8 cellular contexts compared by ENCODE assay signal in the genomic region with DNA sequence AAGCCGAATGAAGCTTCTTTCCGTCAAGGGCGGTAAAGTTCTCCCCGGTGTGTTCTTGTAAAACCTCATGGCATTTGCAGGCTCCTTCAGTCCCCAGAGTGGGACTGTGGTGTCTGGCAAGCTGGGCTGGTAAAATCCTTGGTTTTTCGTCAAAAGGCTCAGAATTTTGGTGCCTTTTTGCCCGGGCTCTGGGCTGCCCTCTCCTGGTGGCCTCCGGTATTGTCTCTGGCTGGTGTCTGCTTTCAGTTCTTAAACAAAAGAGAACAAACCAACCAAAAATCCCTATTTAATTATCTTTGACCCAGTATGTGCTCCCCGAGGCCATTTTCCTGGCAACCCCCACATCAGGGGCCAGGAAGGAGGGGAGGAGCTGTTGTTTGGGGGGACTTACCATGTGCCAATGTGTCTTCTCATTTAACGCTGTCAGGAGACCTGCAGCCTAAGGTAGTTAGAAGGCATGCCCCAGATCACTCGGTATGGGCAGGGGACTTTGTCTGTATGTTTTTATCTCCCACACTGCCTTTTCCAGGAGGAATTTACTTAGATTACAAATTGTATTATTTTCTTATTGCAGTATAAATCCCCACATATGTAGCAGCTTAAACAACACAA. TPM values are rescaled to one million over a fixed set of nuclear protein-coding genes. Genes with fewer than 3 reads are reported as not detected.
DNase-seq lines count a peak whose midpoint lies in the region; ATAC-seq and TF ChIP-seq lines count a peak whose summit lies in the region.

No MANE protein-coding gene starts in this region.

- CTCF ChIA-PET in Calu3 (lab: Charles Lee), result no interaction called here

- H3K27ac Mint-ChIP-seq in Calu3 (ENCODE audit: unreplicated experiment), result no peak overlapping the region

- no peaks in the 10 kb centered on the region for H3K36me3 ChIP-seq in Loucy (ENCODE audit: insufficient read depth, low read length)

- peak overlapping the region; percentile 64 for H2AFZ ChIP-seq in Loucy (ENCODE audit: low read length)

- no peaks in the 10 kb centered on the region for H3K27me3 ChIP-seq in Loucy (ENCODE audit: insufficient read depth, low read length, poor library complexity, severe bottlenecking)

- peak overlapping the region; percentile 13 for H3K9ac ChIP-seq in Loucy (ENCODE audit: low read depth, low read length, poor library complexity, severe bottlenecking)

- no peaks in the 10 kb centered on the region for H3K4me1 Mint-ChIP-seq in Calu3 (ENCODE audit: low read depth, unreplicated experiment)

- H3K9me3 ChIP-seq in Loucy (ENCODE audit: insufficient read depth, low read depth, low read length), result no peaks in the 10 kb centered on the region

- peak overlapping the region; percentile 44 for H3K4me2 ChIP-seq in Loucy (ENCODE audit: low read depth, low read length, poor library complexity, severe bottlenecking)

- peaks cover 81% of the 10 kb centered on the region for H3K27me3 Mint-ChIP-seq in Calu3 (ENCODE audit: unreplicated experiment)

- no peak overlapping the region for H3K4me3 Mint-ChIP-seq in Calu3 (ENCODE audit: low read depth, unreplicated experiment)

- H4K20me1 ChIP-seq in Loucy (ENCODE audit: insufficient read depth, low read length, poor library complexity, severe bottlenecking), result no peaks in the 10 kb centered on the region

- no peaks in the 10 kb centered on the region for H3K79me2 ChIP-seq in Loucy (ENCODE audit: insufficient read depth, low read length)

- no peaks in the 10 kb centered on the region for H3F3A ChIP-seq in Loucy (ENCODE audit: low read depth)

- DNase-seq in Calu3 (peak; percentile 60), astrocyte of the hippocampus (ENCODE audit: low read depth, low spot score) (peak; percentile 59), midbrain (lab: John Stamatoyannopoulos, UW) (peak; percentile 24), DMS153 treated with DMSO at 0.1 percent for 48 hours (lab: John Stamatoyannopoulos, UW; ENCODE audit: unreplicated experiment) (no peak), NCI-H82 (lab: John Stamatoyannopoulos, UW) (no peak), NCI-H69 (lab: John Stamatoyannopoulos, UW) (no peak)

- no peaks in the 10 kb centered on the region for H3K9me2 ChIP-seq in Loucy (replicated peaks; ENCODE audit: low read depth, low read length)

- no peaks in the 10 kb centered on the region for H3K36me3 Mint-ChIP-seq in Calu3 (ENCODE audit: insufficient read depth, unreplicated experiment)

- no TSS peak for BruUV-seq in Calu3 (replicated peaks; lab: Mats Ljungman, UMichigan)

- intact Hi-C loops in Calu3 (cut with micrococcal nuclease; ENCODE audit: unreplicated experiment), result no loop called here

- H3K9me3 Mint-ChIP-seq in Calu3 (ENCODE audit: low read depth, unreplicated experiment), result peaks cover 11% of the 10 kb centered on the region

- TF ChIP-seq POLR2A in GM18505 (IDR thresholded peaks at IDR 0.05; ENCODE audit: borderline replicate concordance, extremely low read depth, insufficient read depth, insufficient read length), result no peak

- no peak for ATAC-seq in GM18505 (IDR thresholded peaks at IDR 0.05; ENCODE audit: unreplicated experiment)

- TF ChIP-seq CTCF in Calu3 (IDR thresholded peaks at IDR 0.05; ENCODE audit: unreplicated experiment) (peak; percentile 90), Loucy (conservative IDR thresholded peaks at IDR 0.05; ENCODE audit: low read length) (peak; percentile 98)

- H3K4me3 ChIP-seq in Loucy (ENCODE audit: low read length, poor library complexity, severe bottlenecking), result peak overlapping the region; percentile 35

- H3K4me1 ChIP-seq in Loucy (ENCODE audit: insufficient read depth, low read length, poor library complexity, severe bottlenecking), result no peaks in the 10 kb centered on the region

RNA-seq across cellular contexts. Expression of a gene that starts 11.1 kb away (rescaled TPM):
- not detected in 2 replicates for total RNA-seq in Calu3 (2022)

Comparison
In these comparisons a context has a peak if more than half of its experiments do, and no peak if none do; other contexts are left out.
1. DNase-seq: peak in Calu3 (single experiment), astrocyte of the hippocampus (single experiment) and midbrain (single experiment); none in DMS153 treated with DMSO at 0.1 percent for 48 hours (single experiment), NCI-H82 (single experiment) and NCI-H69 (single experiment).